In genomic region chr18:64809801-64810200, GRCh38 we compare ENCODE assay signal across 29 cellular contexts.
DNase-seq lines count a peak whose midpoint lies in the region; ATAC-seq, FAIRE-seq and TF ChIP-seq lines count a peak whose summit lies in the region.
"Had no signal": no experiment of that assay in that cellular context is flagged by ENCODE, and none has a peak within 500 bp of the region (broad histone marks: within the 10 kb centered on the region; RNA-seq: fewer than 3 reads in every experiment).

No MANE protein-coding gene starts in this region.

- no peaks in the 10 kb centered on the region for H3K79me2 ChIP-seq in OCI-LY3 (ENCODE audit: low read length)

- H4K20me1 ChIP-seq in OCI-LY3 (ENCODE audit: insufficient read depth, low read length): no peaks in the 10 kb centered on the region
- H4K20me1 ChIP-seq: BLaER1 treated with 17β-estradiol and CSF1 and Interleukin-3, amounts not matched to agents 10 nM and 100 nM had no signal

- H3K27ac Mint-ChIP-seq in natural killer cell: no peak overlapping the region
- H3K27ac Mint-ChIP-seq: B cell; CD4-positive, alpha-beta T cell; CD8-positive, alpha-beta T cell had no signal

- H3K9me3 Mint-ChIP-seq in natural killer cell: peaks cover 10 to 23% of the 10 kb centered on the region in 2 donors

- H3K4me3 ChIP-seq in OCI-LY3 (ENCODE audit: low read length) (no peak overlapping the region), colonic mucosa (no peak overlapping the region)
- H3K4me3 ChIP-seq: A549; BLaER1 treated with 17β-estradiol and CSF1 and Interleukin-3, amounts not matched to agents 10 nM and 100 nM; GM12878 had no signal

- H3K36me3 ChIP-seq in OCI-LY3 (replicated peaks; ENCODE audit: low read depth, low read length) (no peaks in the 10 kb centered on the region), colonic mucosa (no peaks in the 10 kb centered on the region)
- H3K36me3 ChIP-seq: BLaER1 treated with 17β-estradiol and CSF1 and Interleukin-3, amounts not matched to agents 10 nM and 100 nM had no signal

- intact Hi-C loops in colonic mucosa (cut with DNase I) (no loop called here), left colon (cut with DNase I, micrococcal nuclease) (no loop called here), natural killer cell (cut with micrococcal nuclease) (no loop called here)

- H3K27me3 Mint-ChIP-seq in natural killer cell (ENCODE audit: low read depth in 2 of 2): no peaks in the 10 kb centered on the region
- H3K27me3 Mint-ChIP-seq: B cell; CD4-positive, alpha-beta T cell had no signal

- peak overlapping the region; percentile 7; the same call in 1 of the 2 replicates for H2AFZ ChIP-seq in OCI-LY3 (ENCODE audit: low read depth, low read length)

- H3K9ac ChIP-seq in OCI-LY3 (ENCODE audit: low read length): no peak overlapping the region
- no peak overlapping the region for H3K9ac ChIP-seq in colonic mucosa (ENCODE audit: low read depth in 2 of 2, low read length in 2 of 2)
- H3K9ac ChIP-seq: BLaER1 treated with 17β-estradiol and CSF1 and Interleukin-3, amounts not matched to agents 10 nM and 100 nM had no signal

- H3K9me3 ChIP-seq in OCI-LY3 (ENCODE audit: insufficient read depth, low read length) (no peaks in the 10 kb centered on the region), colonic mucosa (no peaks in the 10 kb centered on the region)
- H3K9me3 ChIP-seq: A549, Caco-2 had no signal

- H3K4me1 ChIP-seq in OCI-LY3 (ENCODE audit: low read length) (peaks cover 8% of the 10 kb centered on the region), colonic mucosa (peaks cover 6% of the 10 kb centered on the region)
- H3K4me1 ChIP-seq: A549; BLaER1 treated with 17β-estradiol and CSF1 and Interleukin-3, amounts not matched to agents 10 nM and 100 nM; Caco-2 had no signal

- no peak overlapping the region for H3K4me3 Mint-ChIP-seq in natural killer cell
- H3K4me3 Mint-ChIP-seq: B cell; CD4-positive, alpha-beta T cell; CD8-positive, alpha-beta T cell had no signal

- TF ChIP-seq CTCF in D721Med (IDR thresholded peaks at IDR 0.05; ENCODE audit: insufficient read depth, missing control alignments) (no peak), OCI-LY3 (IDR thresholded peaks at IDR 0.05; ENCODE audit: low read depth, low read length) (no peak), colonic mucosa (IDR thresholded peaks at IDR 0.05) (no peak), natural killer cell (IDR thresholded peaks at IDR 0.05) (no peak)

- peaks cover 4% of the 10 kb centered on the region for H3K36me3 Mint-ChIP-seq in natural killer cell
- H3K36me3 Mint-ChIP-seq: CD8-positive, alpha-beta T cell had no signal

- DNase-seq in D721Med (ENCODE audit: insufficient read length, low spot score) (no peak), colonic mucosa (peak; percentile 30), left colon (no peak), midbrain (lab: John Stamatoyannopoulos, UW) (no peak), NOMO-1 treated with DMSO at 0.1 percent for 48 hours (lab: John Stamatoyannopoulos, UW; ENCODE audit: unreplicated experiment) (no peak), natural killer cell (no peak)
- DNase-seq: AML-193; Caco-2; Calu3; CD4-positive, alpha-beta T cell; CD8-positive, alpha-beta T cell; DMS 273 treated with DMSO at 0.1 percent for 48 hours; DMS153; DMS53; DMS79; DND-41; EL; GDM1 had no signal

- ATAC-seq in left colon (peak; percentile 88), GM18519 (IDR thresholded peaks at IDR 0.05; ENCODE audit: low FRiP score, unreplicated experiment) (no peak), natural killer cell (no peak)
- ATAC-seq: A549; CD8-positive, alpha-beta T cell; GM12878 had no signal

- H3K27me3 ChIP-seq in OCI-LY3 (ENCODE audit: low read depth, low read length) (no peaks in the 10 kb centered on the region), colonic mucosa (no peaks in the 10 kb centered on the region)
- H3K27me3 ChIP-seq: BLaER1 treated with 17β-estradiol and CSF1 and Interleukin-3, amounts not matched to agents 10 nM and 100 nM had no signal

- FAIRE-seq in D721Med (lab: Jason Lieb, UNC): peak; percentile 98
- FAIRE-seq: A549, GM12878, GM12892, GM18507, GM19239 had no signal

- no peaks in the 10 kb centered on the region for H3K4me1 Mint-ChIP-seq in natural killer cell

- no peak overlapping the region for H3K27ac ChIP-seq in OCI-LY3 (ENCODE audit: low read length)
- no peak overlapping the region for H3K27ac ChIP-seq in colonic mucosa
- H3K27ac ChIP-seq: 22Rv1; A549; BLaER1 treated with 17β-estradiol and CSF1 and Interleukin-3, amounts not matched to agents 10 nM and 100 nM; C4-2B had no signal

- no peak overlapping the region for H3K4me2 ChIP-seq in OCI-LY3 (ENCODE audit: low read length)
- H3K4me2 ChIP-seq: A549; BLaER1 treated with 17β-estradiol and CSF1 and Interleukin-3, amounts not matched to agents 10 nM and 100 nM had no signal
